ENCODE assay signal across 14 cellular contexts in genomic region chr12:76766161-76766560, GRCh38. TPM values are rescaled to one million over a fixed set of nuclear protein-coding genes. Genes with fewer than 3 reads are reported as not detected.
A peak's percentile ranks its signal among the peaks of the same experiment; 100 is the strongest.
DNase-seq lines count a peak whose midpoint lies in the region; ATAC-seq, FAIRE-seq and TF ChIP-seq lines count a peak whose summit lies in the region.
"Had no signal": no experiment of that assay in that cellular context is flagged by ENCODE, and none has a peak within 500 bp of the region (broad histone marks: within the 10 kb centered on the region; RNA-seq: fewer than 3 reads in every experiment).

No MANE protein-coding gene starts in this region.

- 90 to 92% (median 91%) methylated on average over 4 of the region's 4 CpGs for WGBS in heart left ventricle, 4 donors

- peak overlapping the region; percentile 12 for H3K27ac ChIP-seq in cardiac muscle cell
- H3K27ac ChIP-seq in heart left ventricle = peak overlapping the region in 1 of 12 donors; percentile 97
- peak overlapping the region; percentile 18 for H3K27ac ChIP-seq in lower lobe of right lung
- H3K27ac ChIP-seq: parathyroid adenoma had no signal

- peak overlapping the region in 2 of 3 donors; percentile 92 to 98 for H3K4me3 Mint-ChIP-seq in T-cell
- H3K4me3 Mint-ChIP-seq in type B pancreatic cell = peak overlapping the region; percentile 99

- H3K27ac Mint-ChIP-seq in T-cell (no peak overlapping the region), type B pancreatic cell (no peak overlapping the region)

- no peaks in the 10 kb centered on the region for H3K9me3 Mint-ChIP-seq in T-cell
- no peaks in the 10 kb centered on the region for H3K9me3 Mint-ChIP-seq in type B pancreatic cell

- H3K4me1 Mint-ChIP-seq in T-cell (peaks cover 51 to 60% (median 55%) of the 10 kb centered on the region in 3 donors), type B pancreatic cell (ENCODE audit: unreplicated experiment) (peaks cover 27% of the 10 kb centered on the region)

- intact Hi-C loops in heart left ventricle (cut with DNase I) = no loop called here
- intact Hi-C loops in lower lobe of right lung (cut with DNase I) = no loop called here

- ATAC-seq in heart left ventricle (no peak), T-cell (replicated peaks in 1 of 4) (no peak), lower lobe of right lung (no peak), HG03095 (IDR thresholded peaks at IDR 0.05; ENCODE audit: unreplicated experiment) (no peak)

- no peaks in the 10 kb centered on the region for H3K36me3 Mint-ChIP-seq in T-cell
- H3K36me3 Mint-ChIP-seq in type B pancreatic cell = no peaks in the 10 kb centered on the region

- no peak for TF ChIP-seq POLR2A in heart left ventricle (IDR thresholded peaks at IDR 0.05)

- CTCF ChIA-PET in T-cell (lab: Charles Lee) = interaction anchor here (0.5 to 1.7 kb wide), 6 partner anchors 24 to 1285 kb away, joined by 4 to 9 read pairs (median 4); no protein-coding TSS in a partner anchor

- POLR2A ChIA-PET in T-cell (lab: Charles Lee) = interaction anchor here (0.6 kb wide), 2 partner anchors 10 to 14 kb away, joined by 3 to 5 read pairs; no protein-coding TSS in a partner anchor

- H3K27me3 Mint-ChIP-seq in T-cell = no peaks in the 10 kb centered on the region
- no peaks in the 10 kb centered on the region for H3K27me3 Mint-ChIP-seq in type B pancreatic cell

- no peaks in the 10 kb centered on the region for H3K27me3 ChIP-seq in cardiac muscle cell
- no peaks in the 10 kb centered on the region for H3K27me3 ChIP-seq in heart left ventricle
- no peaks in the 10 kb centered on the region for H3K27me3 ChIP-seq in lower lobe of right lung (ENCODE audit: low read depth)

- DNase-seq in cardiac muscle cell (ENCODE audit: low read depth in 1 of 2, low spot score in 1 of 2) (no peak), heart left ventricle (no peak), T-cell (no peak), lower lobe of right lung (no peak), type B pancreatic cell (ENCODE audit: extremely low spot score, unreplicated experiment) (no peak), frontal cortex (ENCODE audit: low spot score in 2 of 2) (no peak), NAMALWA (ENCODE audit: low spot score) (no peak)
- DNase-seq: activated naive CD4-positive, alpha-beta T cell treated with anti-CD3 and anti-CD28 coated beads, Interleukin-2, amount 50 U/mL, for 16 hours had no signal

- peaks cover 4% of the 10 kb centered on the region for H3K4me1 ChIP-seq in cardiac muscle cell (ENCODE audit: low read depth)
- peaks cover 0 to 58% (median 36%) of the 10 kb centered on the region in 12 donors for H3K4me1 ChIP-seq in heart left ventricle
- H3K4me1 ChIP-seq in lower lobe of right lung = peaks cover 30% of the 10 kb centered on the region

- H3K9me3 ChIP-seq in cardiac muscle cell (ENCODE audit: low read depth) = no peaks in the 10 kb centered on the region
- H3K9me3 ChIP-seq in heart left ventricle = no peaks in the 10 kb centered on the region
- H3K9me3 ChIP-seq in lower lobe of right lung = no peaks in the 10 kb centered on the region

- no peak for FAIRE-seq in frontal cortex (lab: Jason Lieb, UNC)
- FAIRE-seq: colon, GM12891, H1, urothelium cell line had no signal

- no peaks in the 10 kb centered on the region for H3K36me3 ChIP-seq in cardiac muscle cell
- peaks cover 0 to 7% (median 0%) of the 10 kb centered on the region in 9 donors for H3K36me3 ChIP-seq in heart left ventricle
- no peaks in the 10 kb centered on the region for H3K36me3 ChIP-seq in lower lobe of right lung

- no peak overlapping the region for H3K4me3 ChIP-seq in cardiac muscle cell
- H3K4me3 ChIP-seq in heart left ventricle = no peak overlapping the region
- no peak overlapping the region for H3K4me3 ChIP-seq in lower lobe of right lung

- TF ChIP-seq CTCF in cardiac muscle cell (IDR thresholded peaks at IDR 0.05; ENCODE audit: low read depth, low read length) (no peak), heart left ventricle (IDR thresholded peaks at IDR 0.05) (no peak), lower lobe of right lung (IDR thresholded peaks at IDR 0.05) (no peak), type B pancreatic cell (conservative IDR thresholded peaks at IDR 0.05) (no peak)

RNA-seq across cellular contexts. Expression of gene ZDHHC17, which starts 2.2 kb away (rescaled TPM):
- total RNA-seq in cardiac muscle cell = 21.6 and 29.5 TPM in 2 replicates
- polyA plus RNA-seq in cardiac muscle cell = 21.1 and 32.0 TPM in 2 replicates
- total RNA-seq in heart left ventricle = 10 to 100 TPM; 12.6 to 29.6 (median 19.4) TPM
- polyA plus RNA-seq in heart left ventricle = 1 to 10 TPM; 9.4 to 9.8 TPM
- total RNA-seq in T-cell = 10 to 100 TPM; 39.8 to 58.9 (median 42.9) TPM
- 27.9 TPM for total RNA-seq in lower lobe of right lung
- total RNA-seq in type B pancreatic cell (ENCODE audit: low replicate concordance) = 20.1 and 42.5 TPM in 2 replicates
- total RNA-seq in frontal cortex = 319 TPM
